Comparison of ENCODE assay signal across 11 cellular contexts in the genomic region with DNA sequence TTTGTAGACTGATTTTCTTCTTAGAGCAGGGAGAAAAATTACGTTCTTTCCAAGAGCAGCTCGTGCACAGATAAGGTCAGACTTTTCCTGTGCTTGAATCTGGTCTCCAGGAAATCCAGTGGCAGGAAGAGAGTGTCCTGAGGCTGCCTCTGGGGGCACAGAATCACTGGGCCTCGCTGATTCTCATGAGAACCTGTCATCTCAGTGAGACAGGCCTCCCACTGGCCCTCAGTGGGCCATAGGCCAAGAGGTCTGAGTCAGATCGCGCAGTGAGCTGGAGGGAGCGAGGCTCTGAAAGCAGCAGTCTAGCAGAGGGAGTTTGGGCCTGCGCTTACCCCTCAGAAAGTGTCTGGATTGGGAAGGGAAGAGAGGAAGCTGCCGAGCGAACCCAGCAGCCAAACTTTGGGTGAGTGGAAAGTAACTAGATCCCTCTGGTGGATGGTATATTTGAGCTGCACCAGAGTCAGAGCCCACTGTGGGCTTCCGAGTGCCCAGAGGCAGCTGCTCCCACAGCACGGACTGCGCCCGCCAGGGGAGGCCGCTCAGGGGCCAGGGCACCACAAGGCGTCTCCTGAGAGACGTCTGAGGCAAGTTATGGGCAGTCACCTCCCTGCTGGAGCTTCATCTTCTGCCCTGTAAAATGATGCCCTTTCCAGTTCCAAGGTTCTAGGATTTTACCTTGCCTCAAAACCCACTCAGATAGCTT. TPM values are rescaled to one million over a fixed set of nuclear protein-coding genes. Genes with fewer than 3 reads are reported as not detected.
A peak's percentile ranks its signal among the peaks of the same experiment; 100 is the strongest.
DNase-seq lines count a peak whose midpoint lies in the region; ATAC-seq, FAIRE-seq and TF ChIP-seq lines count a peak whose summit lies in the region.
"Had no signal": no experiment of that assay in that cellular context is flagged by ENCODE, and none has a peak within 500 bp of the region (broad histone marks: within the 10 kb centered on the region; RNA-seq: fewer than 3 reads in every experiment).

No MANE protein-coding gene starts in this region.

- H3K4me2 ChIP-seq in astrocyte (ENCODE audit: low read length), result peak overlapping the region; percentile 15

- ATAC-seq in left cardiac atrium, result peak; percentile 77 to 95
- no peak for ATAC-seq in HG02884 (IDR thresholded peaks at IDR 0.05; ENCODE audit: unreplicated experiment)

- H3K4me1 Mint-ChIP-seq in astrocyte (ENCODE audit: low read depth, unreplicated experiment) (peaks cover 4% of the 10 kb centered on the region), glutamatergic neuron (ENCODE audit: low read depth, unreplicated experiment) (peaks cover 2% of the 10 kb centered on the region)

- H3K36me3 Mint-ChIP-seq in astrocyte (ENCODE audit: low read depth, unreplicated experiment) (peaks cover 2% of the 10 kb centered on the region), glutamatergic neuron (ENCODE audit: unreplicated experiment) (no peaks in the 10 kb centered on the region)
- H3K36me3 Mint-ChIP-seq: activated CD8-positive, alpha-beta memory T cell treated with anti-CD3 and anti-CD28 coated beads, Interleukin-2, amount 10 ng/mL, durations not matched to agents 7 days and 5 days had no signal

- TF ChIP-seq POLR2A in spleen (IDR thresholded peaks at IDR 0.05), result no peak

- H3K9me3 Mint-ChIP-seq in astrocyte (ENCODE audit: unreplicated experiment) (peaks cover 4% of the 10 kb centered on the region), glutamatergic neuron (ENCODE audit: unreplicated experiment) (peaks cover 3% of the 10 kb centered on the region)

- peak; percentile 45 for FAIRE-seq in astrocyte (lab: Jason Lieb, UNC)

- no peaks in the 10 kb centered on the region for H4K20me1 ChIP-seq in astrocyte (ENCODE audit: insufficient read depth, low read length)

- H3K27ac Mint-ChIP-seq in astrocyte (ENCODE audit: unreplicated experiment) (no peak overlapping the region), glutamatergic neuron (ENCODE audit: unreplicated experiment) (no peak overlapping the region)
- H3K27ac Mint-ChIP-seq: activated CD8-positive, alpha-beta memory T cell treated with anti-CD3 and anti-CD28 coated beads, Interleukin-2, amount 10 ng/mL, durations not matched to agents 7 days and 5 days had no signal

- H2AFZ ChIP-seq in astrocyte (ENCODE audit: low read depth, low read length), result no peak overlapping the region

- H3K4me3 Mint-ChIP-seq in astrocyte (ENCODE audit: unreplicated experiment), result no peak overlapping the region
- no peak overlapping the region for H3K4me3 Mint-ChIP-seq in glutamatergic neuron (ENCODE audit: unreplicated experiment)
- H3K4me3 Mint-ChIP-seq: activated CD8-positive, alpha-beta memory T cell treated with anti-CD3 and anti-CD28 coated beads, Interleukin-2, amount 10 ng/mL, durations not matched to agents 7 days and 5 days had no signal

- no peaks in the 10 kb centered on the region for H3K9me3 ChIP-seq in astrocyte (ENCODE audit: insufficient read depth, low read depth, low read length)
- H3K9me3 ChIP-seq in spleen, result no peaks in the 10 kb centered on the region
- H3K9me3 ChIP-seq: neutrophil had no signal

- TF ChIP-seq CTCF in astrocyte (IDR thresholded peaks at IDR 0.05; ENCODE audit: insufficient read depth, low read depth, low read length) (no peak), spleen (IDR thresholded peaks at IDR 0.05 in 8 of 11, conservative IDR thresholded peaks at IDR 0.05 in 3 of 11) (no peak), glutamatergic neuron (IDR thresholded peaks at IDR 0.05; ENCODE audit: partially characterized antibody, unreplicated experiment) (no peak)

- H3K27ac ChIP-seq in astrocyte (ENCODE audit: low read depth, low read length) (no peak overlapping the region), spleen (peak overlapping the region in 5 of 8 donors; percentile 9 to 81 (median 71))
- H3K27ac ChIP-seq: epithelial cell of prostate, neutrophil had no signal

- peaks cover 35% of the 10 kb centered on the region; the same call in 1 of the 2 replicates for H3K27me3 ChIP-seq in H7 (ENCODE audit: control insufficient read depth, insufficient read depth, low read length)
- H3K27me3 ChIP-seq in astrocyte (ENCODE audit: insufficient read depth, low read length), result peaks cover 38% of the 10 kb centered on the region
- peaks cover 0 to 43% (median 30%) of the 10 kb centered on the region in 7 donors for H3K27me3 ChIP-seq in spleen (replicated peaks in 1 of 7)

- no peak overlapping the region for H3K9ac ChIP-seq in astrocyte (ENCODE audit: low read length)

- peaks cover 7% of the 10 kb centered on the region for H3K4me1 ChIP-seq in astrocyte (ENCODE audit: insufficient read depth, low read length)
- peaks cover 3 to 66% (median 34%) of the 10 kb centered on the region in 6 donors for H3K4me1 ChIP-seq in spleen

- WGBS in spleen, 5 donors, result 45 to 58% (median 55%) methylated on average over 11 to 16 of the region's 16 CpGs

- intact Hi-C loops in left cardiac atrium (cut with DNase I) (no loop called here), spleen (cut with DNase I; ENCODE audit: low total_unique reads) (no loop called here)

- H3K4me3 ChIP-seq in H7 (ENCODE audit: insufficient read depth, low read depth, low read length), result no peak overlapping the region
- H3K4me3 ChIP-seq in astrocyte (ENCODE audit: insufficient read depth, low read depth, low read length), result no peak overlapping the region
- no peak overlapping the region for H3K4me3 ChIP-seq in spleen

- H3K36me3 ChIP-seq in H7 (replicated peaks; ENCODE audit: control insufficient read depth, insufficient read depth, low read length), result no peaks in the 10 kb centered on the region
- no peaks in the 10 kb centered on the region for H3K36me3 ChIP-seq in astrocyte (ENCODE audit: insufficient read depth, low read length)
- H3K36me3 ChIP-seq in spleen, result peaks cover 0 to 14% (median 0%) of the 10 kb centered on the region in 6 donors
- H3K36me3 ChIP-seq: neutrophil had no signal

- H3K27me3 Mint-ChIP-seq in astrocyte (ENCODE audit: low read depth, unreplicated experiment) (peaks cover 27% of the 10 kb centered on the region), glutamatergic neuron (ENCODE audit: unreplicated experiment) (peaks cover 16% of the 10 kb centered on the region)

- H3K79me2 ChIP-seq in astrocyte (ENCODE audit: insufficient read depth, low read length), result no peaks in the 10 kb centered on the region

- DNase-seq in H7 (peak; percentile 28), astrocyte (ENCODE audit: low read depth) (peak; percentile 64), left cardiac atrium (peak; percentile 83), spleen (no peak), iPS-NIHi11 (ENCODE audit: low spot score) (no peak), NAMALWA (ENCODE audit: low spot score) (no peak), glutamatergic neuron (no peak)
- DNase-seq: activated CD8-positive, alpha-beta memory T cell treated with anti-CD3 and anti-CD28 coated beads, Interleukin-2, amount 10 ng/mL, durations not matched to agents 7 days and 5 days had no signal

RNA-seq across cellular contexts. Expression of a gene that starts 8.2 kb away (rescaled TPM):
- total RNA-seq in H7 (2014; rRNA removed; shearing (Covaris generic)), result 1.4 TPM in 2 replicates
- 0.91 and 1.9 TPM in 2 replicates for total RNA-seq in astrocyte
- 1 to 10 TPM in 1 of 2 donors, under 1 TPM in 1; 0.32 to 4.8 TPM for total RNA-seq in left cardiac atrium
- 1 to 10 TPM in 6 of 7 donors, under 1 TPM in 1; 0.83 to 3.8 (median 2.0) TPM for total RNA-seq in spleen
- polyA plus RNA-seq in spleen, result 1 to 10 TPM in 1 of 3 donors, under 1 TPM in 2; 0.87 to 1.8 (median 0.89) TPM
- total RNA-seq in glutamatergic neuron (ENCODE audit: unreplicated experiment), result not detected
- total RNA-seq: activated CD8-positive, alpha-beta memory T cell treated with anti-CD3 and anti-CD28 coated beads, Interleukin-2, amount 10 ng/mL, durations not matched to agents 7 days and 5 days had no signal

RNA-seq across cellular contexts. Expression of a gene that starts 24.2 kb away (rescaled TPM):
- 30.2 and 41.3 TPM in 2 replicates for total RNA-seq in H7 (2014; rRNA removed; shearing (Covaris generic))
- total RNA-seq in astrocyte (20.7 and 21.0 TPM in 2 replicates), left cardiac atrium (10 to 100 TPM; 19.8 to 21.4 TPM), spleen (10 to 100 TPM; 21.1 to 38.0 (median 31.3) TPM), glutamatergic neuron (ENCODE audit: unreplicated experiment) (23.8 TPM)
- 10 to 100 TPM in 2 of 3 donors, 1 to 10 TPM in 1; 8.8 to 23.5 (median 13.8) TPM for polyA plus RNA-seq in spleen

Comparison
In these comparisons a context has a peak if more than half of its experiments do, and no peak if none do; other contexts are left out.
1. DNase-seq: peak in H7 (single experiment), astrocyte (single experiment) and left cardiac atrium (single experiment); none in spleen (single experiment), iPS-NIHi11 (single experiment), NAMALWA (single experiment) and glutamatergic neuron (single experiment).